ENCODE assay signal across 8 cellular contexts in genomic region chr17:81926451-81927144, GRCh38. TPM values are rescaled to one million over a fixed set of nuclear protein-coding genes. Genes with fewer than 3 reads are reported as not detected.
DNase-seq lines count a peak whose midpoint lies in the region; ATAC-seq, FAIRE-seq and TF ChIP-seq lines count a peak whose summit lies in the region.

No MANE protein-coding gene starts in this region.

- CTCF ChIA-PET in naive thymus-derived CD4-positive, alpha-beta T cell (lab: Charles Lee) = interaction anchor here (1.2 kb wide), 1 partner anchor 9 kb away, joined by 4 read pairs; no protein-coding TSS in a partner anchor

- peaks cover 10 to 31% of the 10 kb centered on the region in 2 donors for H3K4me1 ChIP-seq in naive thymus-derived CD4-positive, alpha-beta T cell (ENCODE audit: control insufficient read depth in 2 of 2, insufficient read depth in 2 of 2, low read length in 2 of 2)
- H3K4me1 ChIP-seq in stomach = peaks cover 53 to 66% (median 63%) of the 10 kb centered on the region in 4 donors

- TF ChIP-seq POLR2A in GM12892 (IDR thresholded peaks at IDR 0.05; ENCODE audit: low read depth, low read length) (no peak), stomach (IDR thresholded peaks at IDR 0.05) (no peak)

- WGBS in stomach, 5 donors = 0 to 1% (median 0%) methylated on average over 10 to 44 of the region's 44 CpGs

- H3K27ac Mint-ChIP-seq in naive thymus-derived CD4-positive, alpha-beta T cell = peak overlapping the region; percentile 69 to 95 (median 88)

- intact Hi-C loops in naive thymus-derived CD4-positive, alpha-beta T cell (cut with micrococcal nuclease) = loop anchor here (1.0 to 5.0 kb wide), 8 partner anchors 8 to 1664 kb away; partner anchors contain the start of genes ARHGDIA (in 2 of the 2), PCYT2 (in 2 of the 2), PYCR1 (in 2 of the 2) and SIRT7 (in 2 of the 2)
- intact Hi-C loops in stomach (cut with DNase I; ENCODE audit: low total_unique reads) = no loop called here

- no peaks in the 10 kb centered on the region for H3K36me3 Mint-ChIP-seq in naive thymus-derived CD4-positive, alpha-beta T cell

- H3K36me3 ChIP-seq in naive thymus-derived CD4-positive, alpha-beta T cell (ENCODE audit: control insufficient read depth in 2 of 3, insufficient read depth in 3 of 3, low read length in 3 of 3) = peaks cover 0 to 5% (median 0%) of the 10 kb centered on the region in 3 experiments
- peaks cover 8 to 13% (median 12%) of the 10 kb centered on the region in 4 donors for H3K36me3 ChIP-seq in stomach

- TF ChIP-seq EP300 in stomach (IDR thresholded peaks at IDR 0.05) = no peak

- H3K27me3 ChIP-seq in naive thymus-derived CD4-positive, alpha-beta T cell (ENCODE audit: control insufficient read depth in 2 of 2, insufficient read depth in 2 of 2, low read length in 2 of 2) = peaks cover 0 to 13% of the 10 kb centered on the region in 2 donors
- H3K27me3 ChIP-seq in stomach = peaks cover 0 to 31% (median 6%) of the 10 kb centered on the region in 3 donors

- H3K9me3 ChIP-seq in naive thymus-derived CD4-positive, alpha-beta T cell (ENCODE audit: control insufficient read depth in 2 of 3, low read length in 3 of 3) = no peaks in the 10 kb centered on the region
- H3K9me3 ChIP-seq in stomach = no peaks in the 10 kb centered on the region

- H3K4me3 Mint-ChIP-seq in naive thymus-derived CD4-positive, alpha-beta T cell = peak overlapping the region; percentile 77 to 91 (median 84)

- H3K27me3 Mint-ChIP-seq in naive thymus-derived CD4-positive, alpha-beta T cell = peaks cover 0 to 12% (median 0%) of the 10 kb centered on the region in 5 donors

- peaks cover 9 to 32% (median 21%) of the 10 kb centered on the region in 7 donors for H3K4me1 Mint-ChIP-seq in naive thymus-derived CD4-positive, alpha-beta T cell

- H3K4me3 ChIP-seq in naive thymus-derived CD4-positive, alpha-beta T cell (ENCODE audit: low read length) = peak overlapping the region; percentile 58
- H3K4me3 ChIP-seq in stomach = peak overlapping the region; percentile 92 to 98 (median 94)

- TF ChIP-seq CTCF in stomach (IDR thresholded peaks at IDR 0.05) = no peak

- DNase-seq in GM12892 (ENCODE audit: insufficient read length) = peak; percentile 70
- DNase-seq in activated T-cell treated with anti-CD3 and anti-CD28 coated beads, Interleukin-2, amount 50 U/mL, for 48 hours = peak; percentile 78 to 82
- peak; percentile 89 for DNase-seq in fibroblast of gingiva (ENCODE audit: low read depth)
- DNase-seq in naive thymus-derived CD4-positive, alpha-beta T cell = peak in 8 of 9 donors; percentile 37 to 65 (median 48)
- DNase-seq in stomach = peak; percentile 89

- peak; percentile 3 for ATAC-seq in HG02981 (IDR thresholded peaks at IDR 0.05; ENCODE audit: unreplicated experiment)
- peak; percentile 33 for ATAC-seq in naive thymus-derived CD4-positive, alpha-beta T cell
- no peak for ATAC-seq in GM18873 (IDR thresholded peaks at IDR 0.05; ENCODE audit: low FRiP score, unreplicated experiment)

- FAIRE-seq in GM12892 (lab: Jason Lieb, UNC) = peak; percentile 81

- H3K27ac ChIP-seq in naive thymus-derived CD4-positive, alpha-beta T cell (ENCODE audit: low read depth, low read length) = peak overlapping the region; percentile 71
- H3K27ac ChIP-seq in stomach = peak overlapping the region; percentile 93 to 99 (median 98)

- H3K9me3 Mint-ChIP-seq in naive thymus-derived CD4-positive, alpha-beta T cell = no peaks in the 10 kb centered on the region

- POLR2A ChIA-PET in naive thymus-derived CD4-positive, alpha-beta T cell (lab: Charles Lee) = interaction anchor here (0.5 to 3.3 kb wide), 10 partner anchors 9 to 193 kb away, joined by 3 to 23 read pairs (median 5); partner anchors contain the start of genes CENPX and LRRC45

TF ChIP-seq in PFSK-1, 5 proteins besides CTCF, POLR2A, EP300 and RAD21:
- TF ChIP-seq POLR2AphosphoS5 (IDR thresholded peaks at IDR 0.05; ENCODE audit: low read depth, low read length) (peak; percentile 72; the same call in 1 of the 2 replicates), TAF1 (IDR thresholded peaks at IDR 0.05; ENCODE audit: borderline replicate concordance, insufficient read depth, low read length) (no peak), SIN3A (IDR thresholded peaks at IDR 0.05; ENCODE audit: borderline replicate concordance, insufficient read depth, low read length) (peak; percentile 63; the same call in 1 of the 2 replicates)

RNA-seq across cellular contexts. Expression of gene MAFG, which starts 0.9 kb away (rescaled TPM):
- polyA plus RNA-seq in GM12892 (2012; ENCODE audit: missing spikeins) = 7.4 TPM
- polyA plus RNA-seq in PFSK-1 (2012; ENCODE audit: insufficient read length, low read depth) = 98.7 TPM
- total RNA-seq in naive thymus-derived CD4-positive, alpha-beta T cell = 10 to 100 TPM; 12.9 to 28.1 (median 18.1) TPM
- 1 to 10 TPM; 2.4 to 2.6 TPM for polyA plus RNA-seq in naive thymus-derived CD4-positive, alpha-beta T cell
- total RNA-seq in stomach = 10 to 100 TPM in 4 of 5 donors, 1 to 10 TPM in 1; 2.3 to 30.4 (median 20.3) TPM
- polyA plus RNA-seq in stomach = 1 to 10 TPM; 7.2 to 8.9 (median 8.1) TPM

RNA-seq across cellular contexts. Expression of gene SIRT7, which starts 8.6 kb away (rescaled TPM):
- polyA plus RNA-seq in GM12892 (2012; ENCODE audit: missing spikeins) = 16.7 TPM
- 44.3 TPM for polyA plus RNA-seq in PFSK-1 (2012; ENCODE audit: insufficient read length, low read depth)
- 10 to 100 TPM; 56.0 to 81.4 (median 69.7) TPM for total RNA-seq in naive thymus-derived CD4-positive, alpha-beta T cell
- polyA plus RNA-seq in naive thymus-derived CD4-positive, alpha-beta T cell = 10 to 100 TPM; 21.6 to 38.7 TPM
- total RNA-seq in stomach = 100 to 1,000 TPM in 1 of 5 donors, 10 to 100 TPM in 4; 22.8 to 128 (median 56.0) TPM
- polyA plus RNA-seq in stomach = 10 to 100 TPM; 18.2 to 46.9 (median 44.1) TPM

RNA-seq across cellular contexts. Expression of gene PYCR1, which starts 10.5 kb away (rescaled TPM):
- polyA plus RNA-seq in GM12892 (2012; ENCODE audit: missing spikeins) = 51.1 TPM
- 966 TPM for polyA plus RNA-seq in PFSK-1 (2012; ENCODE audit: insufficient read length, low read depth)
- total RNA-seq in naive thymus-derived CD4-positive, alpha-beta T cell = 10 to 100 TPM in 1 of 5 experiments, 1 to 10 TPM in 4; 1.8 to 31.1 (median 2.3) TPM
- 1 to 10 TPM; 4.2 to 4.5 TPM for polyA plus RNA-seq in naive thymus-derived CD4-positive, alpha-beta T cell
- total RNA-seq in stomach = 10 to 100 TPM in 3 of 5 donors, 1 to 10 TPM in 1, not detected in 1; 8.9 to 28.8 (median 15.7) TPM
- polyA plus RNA-seq in stomach = 10 to 100 TPM; 20.0 to 73.8 (median 47.4) TPM

RNA-seq across cellular contexts. Expression of gene PCYT2, which starts 15.4 kb away (rescaled TPM):
- polyA plus RNA-seq in GM12892 (2012; ENCODE audit: missing spikeins) = 22.9 TPM
- polyA plus RNA-seq in PFSK-1 (2012; ENCODE audit: insufficient read length, low read depth) = 63.4 TPM
- total RNA-seq in naive thymus-derived CD4-positive, alpha-beta T cell = 10 to 100 TPM; 17.5 to 43.6 (median 35.2) TPM
- 10 to 100 TPM; 22.4 to 27.0 TPM for polyA plus RNA-seq in naive thymus-derived CD4-positive, alpha-beta T cell
- total RNA-seq in stomach = 100 to 1,000 TPM in 2 of 5 donors, 10 to 100 TPM in 3; 17.5 to 119 (median 27.2) TPM
- polyA plus RNA-seq in stomach = 10 to 100 TPM; 39.7 to 51.7 (median 42.8) TPM

RNA-seq across cellular contexts. Expression of gene MYADML2, which starts 20.4 kb away (rescaled TPM):
- polyA plus RNA-seq in GM12892 (2012; ENCODE audit: missing spikeins) = not detected
- 0.43 TPM for polyA plus RNA-seq in PFSK-1 (2012; ENCODE audit: insufficient read length, low read depth)
- total RNA-seq in naive thymus-derived CD4-positive, alpha-beta T cell = not detected
- not detected for polyA plus RNA-seq in naive thymus-derived CD4-positive, alpha-beta T cell
- total RNA-seq in stomach = not detected
- polyA plus RNA-seq in stomach = not detected
